Comparison of ENCODE assay signal across 8 cellular contexts in the genomic region with DNA sequence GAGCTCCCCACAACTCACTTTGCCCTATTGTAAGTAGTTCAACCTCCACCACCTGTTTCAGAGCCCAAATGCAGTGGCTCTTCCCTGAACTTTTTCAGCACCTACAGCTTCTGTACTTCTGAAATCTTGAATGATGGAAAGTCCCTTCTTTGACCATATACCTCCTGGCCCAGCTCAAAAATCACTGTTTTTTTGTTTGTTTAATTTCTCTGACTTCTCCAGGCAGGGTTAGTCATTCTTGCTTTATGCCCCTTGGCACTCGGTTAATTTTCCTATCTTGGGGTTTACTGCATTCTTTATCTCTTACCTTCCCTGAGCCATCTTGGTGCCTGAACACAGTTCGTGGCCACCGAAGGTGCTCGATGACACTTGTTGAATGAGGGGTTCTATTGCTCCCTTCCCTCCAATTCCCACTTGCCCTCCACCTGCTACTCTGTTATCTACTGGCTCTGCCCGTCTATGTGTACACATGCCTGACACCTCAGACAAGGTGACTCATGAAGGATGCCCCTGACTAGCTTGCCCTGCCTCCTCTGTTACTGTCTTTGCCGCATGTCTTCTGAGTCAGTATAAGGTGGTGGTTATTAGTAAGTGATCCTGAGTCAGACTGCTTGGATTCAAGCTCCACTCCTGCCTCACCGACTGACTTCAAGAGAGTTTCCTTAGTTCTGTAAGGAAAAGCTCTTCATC. TPM values are rescaled to one million over a fixed set of nuclear protein-coding genes. Genes with fewer than 3 reads are reported as not detected.
A peak's percentile ranks its signal among the peaks of the same experiment; 100 is the strongest.
DNase-seq lines count a peak whose midpoint lies in the region; ATAC-seq and TF ChIP-seq lines count a peak whose summit lies in the region.

No MANE protein-coding gene starts in this region.

- H3F3A ChIP-seq in MM.1S (ENCODE audit: insufficient read depth, low read length), result no peaks in the 10 kb centered on the region

- no peaks in the 10 kb centered on the region for H4K20me1 ChIP-seq in MM.1S (ENCODE audit: insufficient read depth, low read length)
- no peaks in the 10 kb centered on the region for H4K20me1 ChIP-seq in mammary epithelial cell (ENCODE audit: insufficient read depth, low read length)

- no peaks in the 10 kb centered on the region for H3K27me3 ChIP-seq in MM.1S (replicated peaks; ENCODE audit: insufficient read depth, low read length)
- H3K27me3 ChIP-seq in mammary epithelial cell (ENCODE audit: insufficient read depth, low read length), result no peaks in the 10 kb centered on the region
- no peaks in the 10 kb centered on the region for H3K27me3 ChIP-seq in gastrocnemius medialis

- DNase-seq in ELR (ENCODE audit: low read depth), result peak; percentile 99
- DNase-seq in MM.1S, result peak; percentile 41
- peak; percentile 98 for DNase-seq in mammary epithelial cell
- DNase-seq in gastrocnemius medialis, result no peak
- DNase-seq in NCI-H82 treated with DMSO at 0.1 percent for 48 hours (lab: John Stamatoyannopoulos, UW; ENCODE audit: unreplicated experiment), result no peak
- DNase-seq in NCI-H446 treated with DMSO at 0.1 percent for 48 hours (lab: John Stamatoyannopoulos, UW), result no peak
- DNase-seq in NCI-H345 (lab: John Stamatoyannopoulos, UW), result no peak

- in situ Hi-C loops in mammary epithelial cell (cut with MboI; ENCODE audit: low sequenced_read_pairs in 2 of 2), result no loop called here
- in situ Hi-C loops in gastrocnemius medialis (cut with MboI; ENCODE audit: low sequenced_read_pairs in 4 of 4), result no loop called here

- H3K4me3 ChIP-seq in MM.1S (ENCODE audit: low read length) (no peak overlapping the region), mammary epithelial cell (replicated peaks in 1 of 3; ENCODE audit: insufficient read depth in 1 of 3, low read depth in 2 of 3, low read length in 3 of 3) (no peak overlapping the region), gastrocnemius medialis (no peak overlapping the region)

- H3K9me3 ChIP-seq in MM.1S (replicated peaks; ENCODE audit: insufficient read depth, low read length) (no peaks in the 10 kb centered on the region), mammary epithelial cell (replicated peaks; ENCODE audit: insufficient read depth, low read length) (no peaks in the 10 kb centered on the region), gastrocnemius medialis (no peaks in the 10 kb centered on the region)

- BruUV-seq in mammary epithelial cell (replicated peaks; lab: Mats Ljungman, UMichigan), result no TSS peak

- WGBS in mammary epithelial cell (ENCODE audit: low coverage, missing lambda C conversion rate), result 48% methylated on average over 7 of the region's 7 CpGs

- H3K9me2 ChIP-seq in MM.1S (replicated peaks; ENCODE audit: insufficient read depth, low read length), result no peaks in the 10 kb centered on the region

- no peak for TF ChIP-seq POLR2A in gastrocnemius medialis (IDR thresholded peaks at IDR 0.05)

- H3K4me2 ChIP-seq in MM.1S (ENCODE audit: low read depth, low read length) (peak overlapping the region; percentile 1; the same call in 1 of the 2 replicates), mammary epithelial cell (ENCODE audit: insufficient read depth, low read depth, low read length) (no peak overlapping the region)

- H2AFZ ChIP-seq in MM.1S (ENCODE audit: low read length), result no peak overlapping the region
- no peak overlapping the region for H2AFZ ChIP-seq in mammary epithelial cell (ENCODE audit: low read depth, low read length)

- ATAC-seq in gastrocnemius medialis (no peak), GM18861 (IDR thresholded peaks at IDR 0.05; ENCODE audit: unreplicated experiment) (no peak)

- CTCF ChIA-PET in mammary epithelial cell (lab: Charles Lee; ENCODE audit: low non-redundant PET), result interaction anchor here (0.6 kb wide), 1 partner anchor 107 kb away, joined by 3 read pairs; a partner anchor contains a TSS

- no peak for TF ChIP-seq CTCF in MM.1S (IDR thresholded peaks at IDR 0.05; ENCODE audit: low read length)
- no peak for TF ChIP-seq CTCF in mammary epithelial cell (conservative IDR thresholded peaks at IDR 0.05 in 1 of 2, IDR thresholded peaks at IDR 0.05 in 1 of 2; ENCODE audit: extremely low read depth in 1 of 2, insufficient read depth in 1 of 2, low read depth in 1 of 2, low read length in 2 of 2)
- TF ChIP-seq CTCF in gastrocnemius medialis (IDR thresholded peaks at IDR 0.05 in 4 of 5, conservative IDR thresholded peaks at IDR 0.05 in 1 of 5), result no peak

- no peaks in the 10 kb centered on the region for H3K36me3 ChIP-seq in MM.1S (replicated peaks; ENCODE audit: insufficient read depth, low read length)
- no peaks in the 10 kb centered on the region for H3K36me3 ChIP-seq in mammary epithelial cell (ENCODE audit: insufficient read depth, low read length)
- no peaks in the 10 kb centered on the region for H3K36me3 ChIP-seq in gastrocnemius medialis

- H3K27ac ChIP-seq in MM.1S (ENCODE audit: low read length) (no peak overlapping the region), mammary epithelial cell (ENCODE audit: insufficient read depth, low read depth, low read length) (no peak overlapping the region), gastrocnemius medialis (peak overlapping the region in 3 of 4 donors; percentile 58 to 67 (median 62))

- H3K79me2 ChIP-seq in MM.1S (ENCODE audit: low read length) (no peaks in the 10 kb centered on the region), mammary epithelial cell (ENCODE audit: insufficient read depth, low read length) (no peaks in the 10 kb centered on the region)

- H3K9ac ChIP-seq in MM.1S (ENCODE audit: low read length) (no peak overlapping the region), mammary epithelial cell (ENCODE audit: insufficient read depth, low read length) (no peak overlapping the region)

- dilution Hi-C loops in mammary epithelial cell (cut with HindIII; ENCODE audit: low sequenced_read_pairs), result no loop called here

- H3K4me1 ChIP-seq in MM.1S (ENCODE audit: low read length) (peaks cover 10% of the 10 kb centered on the region), mammary epithelial cell (ENCODE audit: insufficient read depth, low read length) (peaks cover 13% of the 10 kb centered on the region), gastrocnemius medialis (peaks cover 2 to 8% of the 10 kb centered on the region in 2 donors)

- intact Hi-C loops in mammary epithelial cell (cut with micrococcal nuclease), result loop anchor here (1.0 kb wide), 2 partner anchors 13 to 24 kb away; a partner anchor contains a TSS
- intact Hi-C loops in gastrocnemius medialis (cut with DNase I; ENCODE audit: low total_unique reads), result no loop called here

RNA-seq across cellular contexts. Expression of a gene that starts 4.4 kb away (rescaled TPM):
- total RNA-seq in mammary epithelial cell, result not detected
- not detected for polyA plus RNA-seq in mammary epithelial cell
- polyA minus RNA-seq in mammary epithelial cell, result not detected
- 1 to 10 TPM in 2 of 4 donors, not detected in 2; 1.0 to 1.4 TPM for total RNA-seq in gastrocnemius medialis

RNA-seq across cellular contexts. Expression of a gene that starts 13.5 kb away (rescaled TPM):
- total RNA-seq in mammary epithelial cell (100 to 1,000 TPM in 1 of 2 donors, 10 to 100 TPM in 1; 43.5 to 158 TPM), gastrocnemius medialis (10 to 100 TPM; 40.3 to 90.4 (median 74.2) TPM)
- 91.8 TPM for polyA plus RNA-seq in mammary epithelial cell
- 102 TPM for polyA minus RNA-seq in mammary epithelial cell

RNA-seq across cellular contexts. Expression of a gene that starts 23.9 kb away (rescaled TPM):
- total RNA-seq in mammary epithelial cell (100 to 1,000 TPM; 187 to 654 TPM), gastrocnemius medialis (100 to 1,000 TPM; 113 to 257 (median 191) TPM)
- polyA plus RNA-seq in mammary epithelial cell, result 202 TPM
- 842 TPM for polyA minus RNA-seq in mammary epithelial cell

RNA-seq across cellular contexts. Expression of a gene that starts 48.1 kb away (rescaled TPM):
- total RNA-seq in mammary epithelial cell (10 to 100 TPM; 55.3 to 56.9 TPM), gastrocnemius medialis (10 to 100 TPM; 44.9 to 61.9 (median 48.0) TPM)
- 38.9 TPM for polyA plus RNA-seq in mammary epithelial cell
- 74.9 TPM for polyA minus RNA-seq in mammary epithelial cell

Comparison
In these comparisons a context has a peak if more than half of its experiments do, and no peak if none do; other contexts are left out.
1. DNase-seq: peak in ELR (single experiment), MM.1S (single experiment) and mammary epithelial cell (single experiment); none in gastrocnemius medialis (0 of 2), NCI-H82 treated with DMSO at 0.1 percent for 48 hours (single experiment), NCI-H446 treated with DMSO at 0.1 percent for 48 hours (single experiment) and NCI-H345 (single experiment).
2. H3K27ac ChIP-seq: peak in gastrocnemius medialis (3 of 4); none in MM.1S (single experiment) and mammary epithelial cell (single experiment).